Comparison of ENCODE assay signal across 2 cellular contexts in the genomic region with DNA sequence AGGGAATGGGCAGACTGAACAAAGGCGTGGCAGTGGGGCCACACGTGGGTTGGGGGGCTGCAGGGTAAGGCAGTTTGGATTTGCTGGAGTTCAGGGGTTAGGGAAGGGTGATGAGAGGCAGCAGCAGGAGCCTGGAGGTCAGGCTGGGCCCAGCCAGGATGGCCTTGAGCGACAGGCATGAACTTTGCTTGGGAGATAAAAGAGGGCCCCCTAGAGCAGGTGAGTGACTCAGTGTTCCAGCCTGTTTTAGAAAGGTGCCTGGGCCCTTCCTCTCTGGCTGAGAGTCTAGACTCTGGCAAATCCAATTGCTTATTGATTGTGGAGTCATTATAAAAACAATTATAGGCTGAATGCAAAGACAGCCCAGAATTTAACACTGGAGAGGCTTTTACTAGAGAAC.
TF ChIP-seq lines count a peak whose summit lies in the region.

No MANE protein-coding gene starts in this region.

TF ChIP-seq in IMR-90, 13 proteins besides CTCF, POLR2A, EP300 and RAD21:
- TF ChIP-seq MAZ (IDR thresholded peaks at IDR 0.05; ENCODE audit: borderline replicate concordance, low read depth, low read length) (no peak), MXI1 (IDR thresholded peaks at IDR 0.05; ENCODE audit: borderline replicate concordance, low read depth, low read length) (no peak), CEBPB (IDR thresholded peaks at IDR 0.05; ENCODE audit: low read depth, low read length) (no peak), RFX5 (IDR thresholded peaks at IDR 0.05; ENCODE audit: low read depth, low read length) (no peak)
- TF ChIP-seq, protein P1, sequence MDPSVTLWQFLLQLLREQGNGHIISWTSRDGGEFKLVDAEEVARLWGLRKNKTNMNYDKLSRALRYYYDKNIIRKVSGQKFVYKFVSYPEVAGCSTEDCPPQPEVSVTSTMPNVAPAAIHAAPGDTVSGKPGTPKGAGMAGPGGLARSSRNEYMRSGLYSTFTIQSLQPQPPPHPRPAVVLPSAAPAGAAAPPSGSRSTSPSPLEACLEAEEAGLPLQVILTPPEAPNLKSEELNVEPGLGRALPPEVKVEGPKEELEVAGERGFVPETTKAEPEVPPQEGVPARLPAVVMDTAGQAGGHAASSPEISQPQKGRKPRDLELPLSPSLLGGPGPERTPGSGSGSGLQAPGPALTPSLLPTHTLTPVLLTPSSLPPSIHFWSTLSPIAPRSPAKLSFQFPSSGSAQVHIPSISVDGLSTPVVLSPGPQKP (IDR thresholded peaks at IDR 0.05; ENCODE audit: borderline replicate concordance, low read depth, low read length): no peak

TF ChIP-seq in K562, 482 proteins besides CTCF, POLR2A, EP300 and RAD21:
- TF ChIP-seq, protein P2, sequence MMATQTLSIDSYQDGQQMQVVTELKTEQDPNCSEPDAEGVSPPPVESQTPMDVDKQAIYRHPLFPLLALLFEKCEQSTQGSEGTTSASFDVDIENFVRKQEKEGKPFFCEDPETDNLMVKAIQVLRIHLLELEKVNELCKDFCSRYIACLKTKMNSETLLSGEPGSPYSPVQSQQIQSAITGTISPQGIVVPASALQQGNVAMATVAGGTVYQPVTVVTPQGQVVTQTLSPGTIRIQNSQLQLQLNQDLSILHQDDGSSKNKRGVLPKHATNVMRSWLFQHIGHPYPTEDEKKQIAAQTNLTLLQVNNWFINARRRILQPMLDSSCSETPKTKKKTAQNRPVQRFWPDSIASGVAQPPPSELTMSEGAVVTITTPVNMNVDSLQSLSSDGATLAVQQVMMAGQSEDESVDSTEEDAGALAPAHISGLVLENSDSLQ (IDR thresholded peaks at IDR 0.05): peak; percentile 55
- TF ChIP-seq, protein P3, sequence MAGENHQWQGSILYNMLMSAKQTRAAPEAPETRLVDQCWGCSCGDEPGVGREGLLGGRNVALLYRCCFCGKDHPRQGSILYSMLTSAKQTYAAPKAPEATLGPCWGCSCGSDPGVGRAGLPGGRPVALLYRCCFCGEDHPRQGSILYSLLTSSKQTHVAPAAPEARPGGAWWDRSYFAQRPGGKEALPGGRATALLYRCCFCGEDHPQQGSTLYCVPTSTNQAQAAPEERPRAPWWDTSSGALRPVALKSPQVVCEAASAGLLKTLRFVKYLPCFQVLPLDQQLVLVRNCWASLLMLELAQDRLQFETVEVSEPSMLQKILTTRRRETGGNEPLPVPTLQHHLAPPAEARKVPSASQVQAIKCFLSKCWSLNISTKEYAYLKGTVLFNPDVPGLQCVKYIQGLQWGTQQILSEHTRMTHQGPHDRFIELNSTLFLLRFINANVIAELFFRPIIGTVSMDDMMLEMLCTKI (IDR thresholded peaks at IDR 0.05; ENCODE audit: partially characterized antibody): no peak
